ENCODE assay signal across 8 cellular contexts in the genomic region with DNA sequence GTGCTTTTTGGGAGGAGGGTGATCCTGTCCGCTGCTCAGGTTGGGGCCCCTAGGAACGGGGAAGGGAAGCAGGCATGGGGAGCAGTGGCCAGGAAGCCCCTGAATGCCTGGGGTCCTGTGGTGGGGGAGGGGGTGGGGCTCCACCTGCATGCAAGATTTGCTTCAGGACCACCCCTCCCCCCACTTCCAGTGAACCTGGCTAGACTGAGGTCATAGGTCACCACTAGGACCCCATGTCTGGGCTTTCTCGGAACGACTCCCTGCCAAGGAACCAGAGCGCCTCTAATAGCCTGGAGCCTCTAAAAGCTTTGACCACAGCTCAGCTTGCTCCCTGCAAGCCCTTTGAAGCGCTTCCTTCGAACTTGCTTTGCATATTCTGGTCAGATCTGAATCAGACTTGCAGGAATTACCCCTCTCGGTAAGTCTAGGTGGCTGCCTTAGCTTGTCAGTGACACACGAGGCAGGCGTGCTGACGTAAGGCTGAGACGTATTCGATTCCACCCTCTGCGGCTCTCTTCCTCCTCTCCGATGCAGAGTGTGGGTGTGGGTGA. TPM values are rescaled to one million over a fixed set of nuclear protein-coding genes. Genes with fewer than 3 reads are reported as not detected.
A peak's percentile ranks its signal among the peaks of the same experiment; 100 is the strongest.
DNase-seq lines count a peak whose midpoint lies in the region; ATAC-seq and TF ChIP-seq lines count a peak whose summit lies in the region.

No MANE protein-coding gene starts in this region.

- H3K4me3 ChIP-seq in cardiac muscle cell = no peak overlapping the region
- no peak overlapping the region for H3K4me3 ChIP-seq in SJSA1
- H3K4me3 ChIP-seq in iPS-18c (ENCODE audit: insufficient read depth, low read depth, low read length) = 0 out of 2 replicates have a peak overlapping the region, but pooled peaks have one; percentile 15

- intact Hi-C loops in cardiac septum (cut with DNase I) = loop anchor here (5.0 kb wide), 1 partner anchor 99 kb away; no protein-coding TSS in a partner anchor
- intact Hi-C loops in activated naive CD4-positive, alpha-beta T cell treated with anti-CD3 and anti-CD28 coated beads for 36 hours (cut with micrococcal nuclease) = loop anchor here (1.0 to 5.0 kb wide), 7 partner anchors 13 to 421 kb away; partner anchors contain the start of gene TMC6

- TF ChIP-seq CTCF in cardiac muscle cell (IDR thresholded peaks at IDR 0.05; ENCODE audit: low read depth, low read length) = no peak

- H3K27ac ChIP-seq in cardiac muscle cell = peak overlapping the region; percentile 97
- peak overlapping the region; percentile 22; the same call in 1 of the 2 replicates for H3K27ac ChIP-seq in SJSA1

- H3K9me3 ChIP-seq in cardiac muscle cell (ENCODE audit: low read depth) (no peaks in the 10 kb centered on the region), SJSA1 (replicated peaks) (no peaks in the 10 kb centered on the region), iPS-18c (ENCODE audit: control insufficient read depth, insufficient read depth, low read length) (peaks cover 2% of the 10 kb centered on the region)

- peak overlapping the region; percentile 92 for H3K4me3 Mint-ChIP-seq in activated naive CD4-positive, alpha-beta T cell treated with anti-CD3 and anti-CD28 coated beads for 36 hours

- no peaks in the 10 kb centered on the region for H3K27me3 Mint-ChIP-seq in activated naive CD4-positive, alpha-beta T cell treated with anti-CD3 and anti-CD28 coated beads for 36 hours (ENCODE audit: low read depth)

- H3K36me3 Mint-ChIP-seq in activated naive CD4-positive, alpha-beta T cell treated with anti-CD3 and anti-CD28 coated beads for 36 hours (ENCODE audit: low read depth) = peaks cover 50% of the 10 kb centered on the region

- ATAC-seq in HG03097 (IDR thresholded peaks at IDR 0.05; ENCODE audit: low FRiP score, unreplicated experiment) = peak; percentile 45

- DNase-seq in cardiac muscle cell (ENCODE audit: low read depth in 1 of 2, low spot score in 1 of 2) (peak; percentile 43 to 71), cardiac septum (ENCODE audit: low spot score) (no peak), SJSA1 (ENCODE audit: low read depth in 1 of 2, low spot score in 2 of 2) (peak; percentile 61 to 89), NCI-H2196 treated with DMSO at 0.1 percent for 48 hours (lab: John Stamatoyannopoulos, UW; ENCODE audit: unreplicated experiment) (no peak)
- peak; percentile 97 for DNase-seq in activated naive CD4-positive, alpha-beta T cell treated with anti-CD3 and anti-CD28 coated beads for 36 hours
- peak; percentile 86 for DNase-seq in stimulated activated CD4-positive, alpha-beta T cell treated with anti-CD3 and anti-CD28 coated beads, Interleukin-4, amount 100 ng/mL, for 1 hour

- H3K27ac Mint-ChIP-seq in activated naive CD4-positive, alpha-beta T cell treated with anti-CD3 and anti-CD28 coated beads for 36 hours = peak overlapping the region; percentile 98

- no peaks in the 10 kb centered on the region for H3K9me3 Mint-ChIP-seq in activated naive CD4-positive, alpha-beta T cell treated with anti-CD3 and anti-CD28 coated beads for 36 hours

- H3K4me1 ChIP-seq in cardiac muscle cell (ENCODE audit: low read depth) (peaks cover 61% of the 10 kb centered on the region), SJSA1 (replicated peaks) (peaks cover 79% of the 10 kb centered on the region)

- CTCF ChIA-PET in activated naive CD4-positive, alpha-beta T cell treated with anti-CD3 and anti-CD28 coated beads for 36 hours (lab: Charles Lee) = interaction anchor here (1.0 to 1.1 kb wide), 2 partner anchors 8 to 65 kb away, joined by 3 read pairs; no protein-coding TSS in a partner anchor

- H3K4me1 Mint-ChIP-seq in activated naive CD4-positive, alpha-beta T cell treated with anti-CD3 and anti-CD28 coated beads for 36 hours (ENCODE audit: low read depth) = peaks cover 47% of the 10 kb centered on the region

- H3K36me3 ChIP-seq in cardiac muscle cell (no peaks in the 10 kb centered on the region), SJSA1 (peaks cover 67% of the 10 kb centered on the region)

- no peaks in the 10 kb centered on the region for H3K27me3 ChIP-seq in cardiac muscle cell
- no peaks in the 10 kb centered on the region for H3K27me3 ChIP-seq in SJSA1 (replicated peaks)

RNA-seq across cellular contexts. Expression of gene SOCS3, which starts 3.6 kb away (rescaled TPM):
- 51.7 and 59.0 TPM in 2 replicates for total RNA-seq in cardiac muscle cell
- polyA plus RNA-seq in cardiac muscle cell = 33.3 and 45.5 TPM in 2 replicates
- total RNA-seq in cardiac septum = 49.9 TPM
- total RNA-seq in SJSA1 (2014; rRNA removed; shearing (Covaris generic)) = 44.7 and 71.9 TPM in 2 replicates
- 100 to 1,000 TPM; 281 to 290 TPM for total RNA-seq in activated naive CD4-positive, alpha-beta T cell treated with anti-CD3 and anti-CD28 coated beads for 36 hours

RNA-seq across cellular contexts. Expression of gene PGS1, which starts 22.2 kb away (rescaled TPM):
- total RNA-seq in cardiac muscle cell = 52.5 and 64.7 TPM in 2 replicates
- 46.7 and 50.7 TPM in 2 replicates for polyA plus RNA-seq in cardiac muscle cell
- 22.1 TPM for total RNA-seq in cardiac septum
- 43.6 and 64.1 TPM in 2 replicates for total RNA-seq in SJSA1 (2014; rRNA removed; shearing (Covaris generic))
- 10 to 100 TPM; 69.0 to 73.1 TPM for total RNA-seq in activated naive CD4-positive, alpha-beta T cell treated with anti-CD3 and anti-CD28 coated beads for 36 hours

Comparison
In these comparisons a context has a peak if more than half of its experiments do, and no peak if none do; other contexts are left out.
1. DNase-seq: peak in cardiac muscle cell (2 of 2), SJSA1 (2 of 2), activated naive CD4-positive, alpha-beta T cell treated with anti-CD3 and anti-CD28 coated beads for 36 hours (single experiment) and stimulated activated CD4-positive, alpha-beta T cell treated with anti-CD3 and anti-CD28 coated beads, Interleukin-4, amount 100 ng/mL, for 1 hour (single experiment); none in cardiac septum (single experiment) and NCI-H2196 treated with DMSO at 0.1 percent for 48 hours (single experiment).